1 cellular context compared by ENCODE assay signal in the genomic region with DNA sequence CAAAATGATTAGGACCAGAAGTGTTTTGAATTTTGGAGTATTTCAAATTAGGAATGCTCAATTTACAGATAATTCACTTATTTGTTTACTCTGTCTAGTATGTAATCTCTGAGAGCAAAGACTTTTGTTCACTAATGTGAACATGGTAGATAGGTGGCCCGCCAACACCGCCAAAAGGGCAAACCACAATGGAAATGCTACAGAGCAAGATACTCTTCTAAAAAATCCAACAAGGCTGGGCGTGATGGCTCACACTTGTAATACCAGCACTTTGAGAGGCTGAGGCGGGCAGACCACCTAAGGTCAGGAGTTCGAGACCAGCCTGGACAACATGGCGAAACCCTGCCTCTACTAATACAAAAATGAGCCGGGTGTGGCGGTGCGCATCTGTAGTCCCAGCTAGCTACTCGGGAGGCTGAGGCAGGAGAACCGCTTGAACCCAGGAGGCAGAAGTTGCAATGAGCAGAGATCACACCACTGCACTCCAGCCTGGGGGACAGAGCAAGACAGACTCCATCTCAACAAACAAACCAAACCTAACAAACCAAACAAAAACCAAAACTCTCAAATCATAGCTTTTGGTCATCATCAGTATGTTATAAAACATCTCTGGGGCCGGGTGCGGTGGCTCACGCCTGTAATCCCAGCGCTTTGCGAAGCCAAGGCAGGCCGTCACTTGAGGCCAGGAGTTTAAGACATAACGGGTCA.
A peak's percentile ranks its signal among the peaks of the same experiment; 100 is the strongest.
TF ChIP-seq lines count a peak whose summit lies in the region.

No MANE protein-coding gene starts in this region.

TF ChIP-seq in H1, 55 proteins besides CTCF, POLR2A, EP300 and RAD21:
- TF ChIP-seq USF2 (IDR thresholded peaks at IDR 0.05; ENCODE audit: low read length) (no peak), BCL11A (IDR thresholded peaks at IDR 0.05; ENCODE audit: low read depth in 2 of 2, low read length in 2 of 2) (no peak), TAF7 (optimal IDR thresholded peaks at IDR 0.05; ENCODE audit: borderline replicate concordance, low read depth, low read length) (no peak), CREB1 (IDR thresholded peaks at IDR 0.05) (no peak), TEAD4 (IDR thresholded peaks at IDR 0.05; ENCODE audit: low read depth, low read length) (no peak), KDM1A (IDR thresholded peaks at IDR 0.05; ENCODE audit: borderline replicate concordance, low read length) (no peak), POLR2AphosphoS5 (IDR thresholded peaks at IDR 0.05; ENCODE audit: low read depth, low read length) (0 out of 2 replicates have a peak, but pooled peaks have one; percentile 42)
